Comparison of ENCODE assay signal across 18 cellular contexts in genomic region chr4:22668301-22668700, GRCh38. TPM values are rescaled to one million over a fixed set of nuclear protein-coding genes. Genes with fewer than 3 reads are reported as not detected.
DNase-seq lines count a peak whose midpoint lies in the region; ATAC-seq, FAIRE-seq and TF ChIP-seq lines count a peak whose summit lies in the region.
"Had no signal": no experiment of that assay in that cellular context is flagged by ENCODE, and none has a peak within 500 bp of the region (broad histone marks: within the 10 kb centered on the region; RNA-seq: fewer than 3 reads in every experiment).

No MANE protein-coding gene starts in this region.

- no peak for DNase-seq in activated CD4-positive, alpha-beta T cell treated with anti-CD3 and anti-CD28 coated beads for 36 hours
- DNase-seq in activated CD4-positive, alpha-beta T cell treated with anti-CD3 and anti-CD28 coated beads for 1 hour, result no peak
- peak; percentile 46 for DNase-seq in LHCN-M2 (ENCODE audit: low read depth)
- DNase-seq in coronary artery (ENCODE audit: low spot score), result no peak
- no peak for DNase-seq in sciatic nerve (ENCODE audit: low spot score)
- no peak for DNase-seq in RCC 7860 (ENCODE audit: low spot score)
- no peak for DNase-seq in type B pancreatic cell (ENCODE audit: extremely low spot score, unreplicated experiment)
- DNase-seq: activated gamma-delta T cell treated with Interleukin-2 at 50 U/mL for 16 hours, dermis blood vessel endothelial cell, NCI-H2171, sigmoid colon had no signal

- no peak for ATAC-seq in activated CD4-positive, alpha-beta T cell treated with anti-CD3 and anti-CD28 coated beads for 36 hours
- ATAC-seq in sciatic nerve (peak; percentile 49), GM18498 (IDR thresholded peaks at IDR 0.05; ENCODE audit: unreplicated experiment) (no peak)
- ATAC-seq: A549, GM23338 had no signal

- peaks cover 2% of the 10 kb centered on the region for H3K9me3 Mint-ChIP-seq in activated CD4-positive, alpha-beta T cell treated with anti-CD3 and anti-CD28 coated beads for 36 hours (ENCODE audit: low read depth)
- H3K9me3 Mint-ChIP-seq in type B pancreatic cell, result no peaks in the 10 kb centered on the region
- H3K9me3 Mint-ChIP-seq: GM23338 had no signal

- intact Hi-C loops in activated CD4-positive, alpha-beta T cell treated with anti-CD3 and anti-CD28 coated beads for 36 hours (cut with DNase I, micrococcal nuclease), result no loop called here
- intact Hi-C loops in sciatic nerve (cut with DNase I), result no loop called here

- peak overlapping the region; percentile 11 for H3K4me3 ChIP-seq in coronary artery
- H3K4me3 ChIP-seq: A549, GM23338, sigmoid colon had no signal

- peaks cover 35% of the 10 kb centered on the region for H3K4me1 Mint-ChIP-seq in activated CD4-positive, alpha-beta T cell treated with anti-CD3 and anti-CD28 coated beads for 36 hours
- H3K4me1 Mint-ChIP-seq in type B pancreatic cell (ENCODE audit: unreplicated experiment), result peaks cover 3% of the 10 kb centered on the region
- H3K4me1 Mint-ChIP-seq: GM23338 had no signal

- no peaks in the 10 kb centered on the region for H3K36me3 Mint-ChIP-seq in activated CD4-positive, alpha-beta T cell treated with anti-CD3 and anti-CD28 coated beads for 36 hours (ENCODE audit: low read depth)
- H3K36me3 Mint-ChIP-seq in type B pancreatic cell, result no peaks in the 10 kb centered on the region

- TF ChIP-seq CTCF in coronary artery (IDR thresholded peaks at IDR 0.05) (no peak), type B pancreatic cell (conservative IDR thresholded peaks at IDR 0.05) (no peak)

- FAIRE-seq in RCC 7860 (lab: Jason Lieb, UNC), result no peak
- FAIRE-seq: A549, frontal cortex, islet of Langerhans had no signal

- H3K4me3 Mint-ChIP-seq in activated CD4-positive, alpha-beta T cell treated with anti-CD3 and anti-CD28 coated beads for 36 hours, result no peak overlapping the region
- no peak overlapping the region for H3K4me3 Mint-ChIP-seq in type B pancreatic cell
- H3K4me3 Mint-ChIP-seq: GM23338 had no signal

- H3K27ac ChIP-seq in coronary artery, result no peak overlapping the region
- H3K27ac ChIP-seq: A549, sigmoid colon had no signal

- CTCF ChIA-PET in activated CD4-positive, alpha-beta T cell treated with anti-CD3 and anti-CD28 coated beads for 36 hours (lab: Charles Lee), result no interaction called here

- H3K27me3 Mint-ChIP-seq in activated CD4-positive, alpha-beta T cell treated with anti-CD3 and anti-CD28 coated beads for 36 hours, result no peaks in the 10 kb centered on the region
- peaks cover 3% of the 10 kb centered on the region for H3K27me3 Mint-ChIP-seq in type B pancreatic cell

- H3K27ac Mint-ChIP-seq in activated CD4-positive, alpha-beta T cell treated with anti-CD3 and anti-CD28 coated beads for 36 hours, result peak overlapping the region; percentile 25
- H3K27ac Mint-ChIP-seq in type B pancreatic cell, result no peak overlapping the region
- H3K27ac Mint-ChIP-seq: GM23338 had no signal

- POLR2A ChIA-PET in activated CD4-positive, alpha-beta T cell treated with anti-CD3 and anti-CD28 coated beads for 36 hours (lab: Charles Lee), result no interaction called here

RNA-seq across cellular contexts. Expression of gene GBA3, which starts 24.4 kb away (rescaled TPM):
- total RNA-seq in activated CD4-positive, alpha-beta T cell treated with anti-CD3 and anti-CD28 coated beads for 36 hours, result not detected
- total RNA-seq in LHCN-M2 (2014; rRNA removed) (not detected in 2 replicates), sciatic nerve (not detected), type B pancreatic cell (ENCODE audit: low replicate concordance) (1.4 and 3.8 TPM in 2 replicates)
- not detected for polyA plus RNA-seq in LHCN-M2 (2012)
- total RNA-seq: dermis blood vessel endothelial cell; GM23338; M059J; T-helper 1 cell treated with Interleukin-12 subunit alpha and Interleukin-12 subunit beta and Interleukin-4 antibody, amounts not matched to agents 30 ng/mL and 1 ng/mL, for 36 hours had no signal
- polyA plus RNA-seq: A549, GM23338 had no signal
